In genomic region chr19:7197760-7198696, GRCh38 we compare ENCODE assay signal across 1 cellular context.
TF ChIP-seq lines count a peak whose summit lies in the region.

No MANE protein-coding gene starts in this region.

TF ChIP-seq in K562, 482 proteins besides CTCF, POLR2A, EP300 and RAD21 (continued from another document and continues in another):
- TF ChIP-seq ZNF449 (CRISPR knock-in tag; IDR thresholded peaks at IDR 0.05) (no peak), RFX1 (IDR thresholded peaks at IDR 0.05) (no peak), RFX7 (CRISPR knock-in tag; IDR thresholded peaks at IDR 0.05) (no peak), ZNF699 (CRISPR knock-in tag; IDR thresholded peaks at IDR 0.05; ENCODE audit: insufficient replicate concordance) (no peak), E4F1 (CRISPR knock-in tag; IDR thresholded peaks at IDR 0.05; ENCODE audit: borderline replicate concordance) (no peak), ZNF583 (CRISPR knock-in tag; IDR thresholded peaks at IDR 0.05) (no peak), KDM2B (CRISPR knock-in tag; IDR thresholded peaks at IDR 0.05) (peak; percentile 99), RBM14 (IDR thresholded peaks at IDR 0.05; ENCODE audit: borderline replicate concordance, insufficient read depth, low read depth, low read length) (no peak), NR3C1 (CRISPR knock-in tag; IDR thresholded peaks at IDR 0.05) (no peak), ZBTB5 (IDR thresholded peaks at IDR 0.05) (peak; percentile 41; the same call in 1 of the 2 replicates), MGA (IDR thresholded peaks at IDR 0.05) (no peak), MAZ (CRISPR knock-in tag; conservative IDR thresholded peaks at IDR 0.05 in 1 of 2, IDR thresholded peaks at IDR 0.05 in 1 of 2) (peak; percentile 83 to 88), MLLT1 (IDR thresholded peaks at IDR 0.05) (peak in 1 of 2 experiments; percentile 51; a peak in 1 of 4 replicates), HDAC6 (IDR thresholded peaks at IDR 0.05; ENCODE audit: low read depth, low read length) (no peak), FUS (optimal IDR thresholded peaks at IDR 0.05; ENCODE audit: low read depth, low read length) (no peak), ZNF224 (CRISPR knock-in tag; IDR thresholded peaks at IDR 0.05) (no peak), ZNF239 (CRISPR knock-in tag; IDR thresholded peaks at IDR 0.05) (no peak), MTA2 (IDR thresholded peaks at IDR 0.05; ENCODE audit: low read depth) (0 out of 2 replicates have a peak, but pooled peaks have one; percentile 30), FIP1L1 (IDR thresholded peaks at IDR 0.05; ENCODE audit: low read depth, low read length, poor library complexity, severe bottlenecking) (peak; percentile 33), CCAR2 (IDR thresholded peaks at IDR 0.05; ENCODE audit: low read depth, low read length) (no peak), HDAC1 (IDR thresholded peaks at IDR 0.05) (peak in 1 of 2 experiments; percentile 83; a peak in 2 of 4 replicates), IRF1 (CRISPR knock-in tag; IDR thresholded peaks at IDR 0.05; ENCODE audit: borderline replicate concordance) (no peak), ZHX1 (conservative IDR thresholded peaks at IDR 0.05; ENCODE audit: low read length) (no peak), SNRNP70 (optimal IDR thresholded peaks at IDR 0.05; ENCODE audit: low read depth, low read length) (no peak), POLR3G (IDR thresholded peaks at IDR 0.05; ENCODE audit: extremely low read depth, insufficient read length, insufficient replicate concordance) (no peak), ZNF24 (IDR thresholded peaks at IDR 0.05) (no peak), EGR1 (conservative IDR thresholded peaks at IDR 0.05) (peak; percentile 65), E2F5 (CRISPR knock-in tag; IDR thresholded peaks at IDR 0.05) (no peak), MTA1 (IDR thresholded peaks at IDR 0.05; ENCODE audit: borderline replicate concordance) (peak; percentile 36; the same call in 1 of the 2 replicates), ZNF830 (CRISPR knock-in tag; IDR thresholded peaks at IDR 0.05) (no peak)
